Comparison of ENCODE assay signal across 8 cellular contexts in the genomic region with DNA sequence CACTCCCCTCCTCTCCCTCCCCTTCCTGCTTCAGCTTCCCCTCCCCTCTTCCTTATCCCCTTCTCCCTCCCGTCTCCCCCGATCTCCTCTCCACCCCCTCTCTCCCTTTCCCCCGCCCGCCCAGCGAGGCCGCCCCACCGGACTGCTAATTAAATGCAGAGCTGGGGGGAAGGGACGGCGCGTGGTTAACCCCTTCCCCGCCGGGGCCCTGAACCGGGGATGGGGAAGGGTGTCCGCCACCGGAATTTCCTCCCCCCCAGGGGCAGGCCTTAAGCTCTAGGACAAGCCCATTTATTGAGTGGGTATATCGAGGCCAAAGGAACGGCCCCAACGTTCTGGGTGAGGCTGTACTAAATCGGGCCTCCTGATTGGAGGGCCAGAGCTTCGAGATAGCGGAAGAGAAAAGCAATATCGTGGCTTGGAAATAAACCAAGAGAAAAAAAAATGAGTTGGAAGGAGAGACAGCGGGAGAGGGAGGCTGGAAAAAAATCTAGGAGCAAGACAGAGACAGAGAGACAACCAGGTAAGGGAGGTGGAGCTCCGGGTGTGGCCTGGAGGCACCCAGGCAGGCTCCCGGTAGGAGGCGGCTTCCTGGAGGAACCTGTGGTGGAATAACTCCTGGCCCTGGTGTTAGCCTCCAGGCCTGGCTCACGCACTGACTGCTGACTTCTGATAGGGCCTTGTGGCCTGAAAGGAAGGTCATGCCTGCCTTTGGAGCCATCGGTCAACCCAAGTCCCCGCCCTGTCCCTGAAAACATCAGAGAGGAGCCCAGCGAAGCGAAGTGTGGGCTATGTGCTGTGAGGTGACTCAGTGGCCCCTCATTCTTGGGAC. TPM values are rescaled to one million over a fixed set of nuclear protein-coding genes. Genes with fewer than 3 reads are reported as not detected.
DNase-seq lines count a peak whose midpoint lies in the region; ATAC-seq and TF ChIP-seq lines count a peak whose summit lies in the region.

No MANE protein-coding gene starts in this region.

- no peaks in the 10 kb centered on the region for H3K36me3 ChIP-seq in SJSA1
- no peaks in the 10 kb centered on the region for H3K36me3 ChIP-seq in skeletal muscle tissue (ENCODE audit: control insufficient read depth in 3 of 3, insufficient read depth in 3 of 3, low read length in 3 of 3)

- H3K36me3 Mint-ChIP-seq in CD4-positive, alpha-beta T cell (ENCODE audit: low read depth): no peaks in the 10 kb centered on the region
- no peaks in the 10 kb centered on the region for H3K36me3 Mint-ChIP-seq in HFFc6 (ENCODE audit: low read depth)
- H3K36me3 Mint-ChIP-seq in central memory CD8-positive, alpha-beta T cell (ENCODE audit: insufficient read depth): peaks cover 12% of the 10 kb centered on the region

- no peak for ATAC-seq in CD4-positive, alpha-beta T cell (ENCODE audit: poor library complexity)
- no peak for ATAC-seq in central memory CD8-positive, alpha-beta T cell (replicated peaks; ENCODE audit: extremely low read depth, poor library complexity, severe bottlenecking)
- no peak for ATAC-seq in GM21528 (IDR thresholded peaks at IDR 0.05; ENCODE audit: low FRiP score, unreplicated experiment)
- ATAC-seq in GM21576 (IDR thresholded peaks at IDR 0.05; ENCODE audit: unreplicated experiment): no peak

- no peaks in the 10 kb centered on the region for H3K27me3 ChIP-seq in CD4-positive, alpha-beta T cell (ENCODE audit: control insufficient read depth, insufficient read depth, low read length)
- H3K27me3 ChIP-seq in SJSA1 (replicated peaks) (no peaks in the 10 kb centered on the region), skeletal muscle tissue (ENCODE audit: control insufficient read depth in 3 of 3, insufficient read depth in 3 of 3, low read length in 3 of 3) (no peaks in the 10 kb centered on the region)

- CTCF ChIA-PET in CD4-positive, alpha-beta T cell (lab: Charles Lee): interaction anchor here (1.1 to 2.5 kb wide), 6 partner anchors 12 to 41 kb away, joined by 3 to 29 read pairs (median 6); a partner anchor contains a TSS

- no peaks in the 10 kb centered on the region for H3K9me3 Mint-ChIP-seq in CD4-positive, alpha-beta T cell
- H3K9me3 Mint-ChIP-seq in HFFc6: no peaks in the 10 kb centered on the region
- no peaks in the 10 kb centered on the region for H3K9me3 Mint-ChIP-seq in central memory CD8-positive, alpha-beta T cell

- intact Hi-C loops in CD4-positive, alpha-beta T cell (cut with DNase I, micrococcal nuclease): loop anchor here in 1 of 2 experiments (5.0 kb wide), 1 partner anchor 34 kb away; no protein-coding TSS in a partner anchor

- H3K4me3 ChIP-seq in SJSA1 (peak overlapping the region; percentile 44), skeletal muscle tissue (ENCODE audit: low read length in 3 of 3) (peak overlapping the region; percentile 79 to 84 (median 83))

- peak overlapping the region; percentile 91 for H3K27ac Mint-ChIP-seq in CD4-positive, alpha-beta T cell
- peak overlapping the region; percentile 97 for H3K27ac Mint-ChIP-seq in HFFc6
- peak overlapping the region; percentile 93 for H3K27ac Mint-ChIP-seq in central memory CD8-positive, alpha-beta T cell (ENCODE audit: low read depth)

- peak overlapping the region; percentile 92 to 97 (median 96) for H3K9ac ChIP-seq in skeletal muscle tissue (ENCODE audit: low read depth in 1 of 3, low read length in 3 of 3)

- peak overlapping the region; percentile 96 for H3K27ac ChIP-seq in CD4-positive, alpha-beta T cell (ENCODE audit: low read depth, low read length)
- peak overlapping the region; percentile 63 for H3K27ac ChIP-seq in SJSA1
- H3K27ac ChIP-seq in skeletal muscle tissue (ENCODE audit: low read depth, low read length): peak overlapping the region; percentile 97

- TF ChIP-seq CTCF in CD4-positive, alpha-beta T cell (IDR thresholded peaks at IDR 0.05): no peak
- TF ChIP-seq CTCF in HFFc6 (IDR thresholded peaks at IDR 0.05): no peak

- H3K4me3 Mint-ChIP-seq in CD4-positive, alpha-beta T cell: peak overlapping the region; percentile 79
- peak overlapping the region; percentile 90 for H3K4me3 Mint-ChIP-seq in HFFc6
- H3K4me3 Mint-ChIP-seq in central memory CD8-positive, alpha-beta T cell: peak overlapping the region; percentile 86

- no peaks in the 10 kb centered on the region for H3K9me3 ChIP-seq in CD4-positive, alpha-beta T cell (ENCODE audit: control insufficient read depth, low read length)
- H3K9me3 ChIP-seq in SJSA1 (replicated peaks) (no peaks in the 10 kb centered on the region), skeletal muscle tissue (ENCODE audit: control insufficient read depth in 3 of 3, low read length in 3 of 3) (no peaks in the 10 kb centered on the region)

- H3K4me1 ChIP-seq in SJSA1 (replicated peaks) (peaks cover 37% of the 10 kb centered on the region), skeletal muscle tissue (ENCODE audit: control insufficient read depth in 3 of 3, insufficient read depth in 3 of 3, low read length in 3 of 3) (peaks cover 6 to 25% (median 23%) of the 10 kb centered on the region in 3 donors)

- peaks cover 59% of the 10 kb centered on the region for H3K4me1 Mint-ChIP-seq in CD4-positive, alpha-beta T cell (ENCODE audit: low read depth)
- peaks cover 48% of the 10 kb centered on the region for H3K4me1 Mint-ChIP-seq in HFFc6 (ENCODE audit: low read depth)
- peaks cover 62% of the 10 kb centered on the region for H3K4me1 Mint-ChIP-seq in central memory CD8-positive, alpha-beta T cell

- no peaks in the 10 kb centered on the region for H3K27me3 Mint-ChIP-seq in CD4-positive, alpha-beta T cell
- peaks cover 2% of the 10 kb centered on the region for H3K27me3 Mint-ChIP-seq in HFFc6 (ENCODE audit: insufficient read depth)
- H3K27me3 Mint-ChIP-seq in central memory CD8-positive, alpha-beta T cell: no peaks in the 10 kb centered on the region

- DNase-seq in CD4-positive, alpha-beta T cell: peak in 1 of 10 experiments; percentile 36
- DNase-seq in HFFc6 (peak; percentile 59), SJSA1 (ENCODE audit: low read depth in 1 of 2, low spot score in 2 of 2) (peak; percentile 53 to 76), islet precursor cell (peak; percentile 97)
- no peak for DNase-seq in central memory CD8-positive, alpha-beta T cell (ENCODE audit: low spot score in 2 of 2)

- POLR2A ChIA-PET in CD4-positive, alpha-beta T cell (lab: Charles Lee): interaction anchor here (0.8 to 18.2 kb wide), 8 partner anchors 10 to 1375 kb away, joined by 3 to 761 read pairs (median 8); a partner anchor contains a TSS

RNA-seq across cellular contexts. Expression of a gene that starts 11.6 kb away (rescaled TPM):
- total RNA-seq in CD4-positive, alpha-beta T cell: 1,000 to 10,000 TPM; 1,827 to 1,976 TPM
- 10 to 100 TPM; 70.3 to 99.9 (median 91.7) TPM for total RNA-seq in HFFc6 (2021; fragmentation: NEBNext Ultra II Directional; extraction: Animal tissue kit (Norgen Biotek cat#: 25700))
- 17.2 and 69.6 TPM in 2 replicates for total RNA-seq in SJSA1 (2014; rRNA removed; shearing (Covaris generic))
- total RNA-seq in skeletal muscle tissue: 111 TPM

RNA-seq across cellular contexts. Expression of a gene that starts 18.8 kb away (rescaled TPM):
- 10 to 100 TPM; 18.1 to 18.7 TPM for total RNA-seq in CD4-positive, alpha-beta T cell
- total RNA-seq in HFFc6 (2021; fragmentation: NEBNext Ultra II Directional; extraction: Animal tissue kit (Norgen Biotek cat#: 25700)): under 1 TPM; 0.40 to 0.87 (median 0.55) TPM
- total RNA-seq in SJSA1 (2014; rRNA removed; shearing (Covaris generic)): 0.13 and 0.22 TPM in 2 replicates
- 0.52 TPM for total RNA-seq in skeletal muscle tissue

RNA-seq across cellular contexts. Expression of a gene that starts 29.9 kb away (rescaled TPM):
- 10 to 100 TPM; 40.2 to 47.4 TPM for total RNA-seq in CD4-positive, alpha-beta T cell
- 100 to 1,000 TPM; 175 to 217 (median 202) TPM for total RNA-seq in HFFc6 (2021; fragmentation: NEBNext Ultra II Directional; extraction: Animal tissue kit (Norgen Biotek cat#: 25700))
- total RNA-seq in SJSA1 (2014; rRNA removed; shearing (Covaris generic)): 395 and 478 TPM in 2 replicates
- total RNA-seq in skeletal muscle tissue: 119 TPM

RNA-seq across cellular contexts. Expression of a gene that starts 47.4 kb away (rescaled TPM):
- total RNA-seq in CD4-positive, alpha-beta T cell: 10 to 100 TPM; 24.4 to 25.9 TPM
- total RNA-seq in HFFc6 (2021; fragmentation: NEBNext Ultra II Directional; extraction: Animal tissue kit (Norgen Biotek cat#: 25700)): 10 to 100 TPM; 30.5 to 54.1 (median 32.4) TPM
- 5.7 and 9.0 TPM in 2 replicates for total RNA-seq in SJSA1 (2014; rRNA removed; shearing (Covaris generic))
- total RNA-seq in skeletal muscle tissue: 10.4 TPM

Comparison
In these comparisons a context has a peak if more than half of its experiments do, and no peak if none do; other contexts are left out.
1. DNase-seq: peak in HFFc6 (single experiment), SJSA1 (2 of 2) and islet precursor cell (single experiment); none in central memory CD8-positive, alpha-beta T cell (0 of 2).
2. RNA of a gene that starts 11.6 kb away (total RNA-seq): 1,827 to 1,976 TPM in CD4-positive, alpha-beta T cell; 111 TPM in skeletal muscle tissue (single experiment), 70.3 to 99.9 TPM in HFFc6 and 17.2 to 69.6 TPM in SJSA1; every median in the first group is over 10 times any median in the second.
3. RNA of a gene that starts 18.8 kb away (total RNA-seq): 18.1 to 18.7 TPM in CD4-positive, alpha-beta T cell; 0.40 to 0.87 TPM in HFFc6, 0.52 TPM in skeletal muscle tissue (single experiment) and 0.13 to 0.22 TPM in SJSA1; every median in the first group is over 10 times any median in the second.
4. Peak in every context shown above with its lines, with median percentiles within 50 percentile points of each other: H3K27ac ChIP-seq, H3K27ac Mint-ChIP-seq and H3K4me3 Mint-ChIP-seq.